In genomic region chr15:41473418-41473817, GRCh38 we compare ENCODE assay signal across 19 cellular contexts. TPM values are rescaled to one million over a fixed set of nuclear protein-coding genes. Genes with fewer than 3 reads are reported as not detected.
DNase-seq lines count a peak whose midpoint lies in the region; ATAC-seq and TF ChIP-seq lines count a peak whose summit lies in the region.
"Had no signal": no experiment of that assay in that cellular context is flagged by ENCODE, and none has a peak within 500 bp of the region (broad histone marks: within the 10 kb centered on the region; RNA-seq: fewer than 3 reads in every experiment).

No MANE protein-coding gene starts in this region.

- DNase-seq in left colon = peak in 1 of 2 donors; percentile 20
- no peak for DNase-seq in right lobe of liver
- DNase-seq in DMS 273 (lab: John Stamatoyannopoulos, UW; ENCODE audit: unreplicated experiment) = no peak
- DNase-seq in KG1 (lab: John Stamatoyannopoulos, UW) = no peak
- DNase-seq in activated naive CD4-positive, alpha-beta T cell (lab: John Stamatoyannopoulos, UW) = no peak
- no peak for DNase-seq in central memory CD4-positive, alpha-beta T cell
- DNase-seq: C1 segment of cervical spinal cord; Caco-2; CD4-positive, CD25-positive, alpha-beta regulatory T cell; CD8-positive, alpha-beta T cell; DMS 273 treated with DMSO at 0.1 percent for 48 hours; DMS79; EL; GDM1; GM23248; H7; HCEC 1CT had no signal

- ATAC-seq in left colon = peak; percentile 42
- peak; percentile 26 to 50 (median 40) for ATAC-seq in right lobe of liver
- ATAC-seq: CD8-positive, alpha-beta T cell; GM12878 had no signal

- intact Hi-C loops in left colon (cut with DNase I, micrococcal nuclease) = no loop called here
- intact Hi-C loops in right lobe of liver (cut with DNase I) = no loop called here

- H3K4me1 ChIP-seq in right lobe of liver = peaks cover 0 to 23% (median 8%) of the 10 kb centered on the region in 4 donors
- H3K4me1 ChIP-seq: Caco-2 had no signal

- TF ChIP-seq CTCF in C4-2B (conservative IDR thresholded peaks at IDR 0.05) (no peak), right lobe of liver (IDR thresholded peaks at IDR 0.05) (no peak)

- no peaks in the 10 kb centered on the region for H3K9me3 ChIP-seq in right lobe of liver
- H3K9me3 ChIP-seq: Caco-2 had no signal

- no peak overlapping the region for H3K4me3 ChIP-seq in right lobe of liver
- H3K4me3 ChIP-seq: GM12878, GM23248 had no signal

- H3K36me3 ChIP-seq in right lobe of liver = peaks cover 0 to 78% (median 29%) of the 10 kb centered on the region in 4 donors

- TF ChIP-seq POLR2A in right lobe of liver (IDR thresholded peaks at IDR 0.05) = no peak

- 80% methylated on average over 5 of the region's 11 CpGs for WGBS in right lobe of liver (ENCODE audit: insufficient coverage, low coverage, low lambda C conversion rate, missing lambda C conversion rate)

- H3K27ac ChIP-seq in C4-2B (peak overlapping the region; percentile 59; the same call in 1 of the 2 replicates), right lobe of liver (peak overlapping the region in 2 of 3 donors; percentile 84 to 91)
- H3K27ac ChIP-seq: GM23248 had no signal

- no peaks in the 10 kb centered on the region for H3K27me3 ChIP-seq in right lobe of liver

RNA-seq across cellular contexts. Expression of gene ITPKA, which starts 20.3 kb away (rescaled TPM):
- total RNA-seq in left colon (10 to 100 TPM; 46.4 to 50.9 TPM), right lobe of liver (10 to 100 TPM in 2 of 6 experiments, 1 to 10 TPM in 1, under 1 TPM in 3; 0.60 to 15.5 (median 1.4) TPM)
- total RNA-seq: CD4-positive, CD25-positive, alpha-beta regulatory T cell had no signal

RNA-seq across cellular contexts. Expression of gene LTK, which starts 40.2 kb away (rescaled TPM):
- total RNA-seq in left colon (10 to 100 TPM; 12.0 to 18.7 TPM), right lobe of liver (1 to 10 TPM in 4 of 6 experiments, under 1 TPM in 2; 0.56 to 3.3 (median 1.8) TPM)
- total RNA-seq: GM23248 had no signal

RNA-seq across cellular contexts. Expression of gene RTF1, which starts 56.5 kb away (rescaled TPM):
- 10 to 100 TPM; 28.8 to 32.7 TPM for total RNA-seq in left colon
- total RNA-seq in right lobe of liver = 10 to 100 TPM; 10.5 to 21.5 (median 14.2) TPM
